ENCODE assay signal across 9 cellular contexts in the genomic region with DNA sequence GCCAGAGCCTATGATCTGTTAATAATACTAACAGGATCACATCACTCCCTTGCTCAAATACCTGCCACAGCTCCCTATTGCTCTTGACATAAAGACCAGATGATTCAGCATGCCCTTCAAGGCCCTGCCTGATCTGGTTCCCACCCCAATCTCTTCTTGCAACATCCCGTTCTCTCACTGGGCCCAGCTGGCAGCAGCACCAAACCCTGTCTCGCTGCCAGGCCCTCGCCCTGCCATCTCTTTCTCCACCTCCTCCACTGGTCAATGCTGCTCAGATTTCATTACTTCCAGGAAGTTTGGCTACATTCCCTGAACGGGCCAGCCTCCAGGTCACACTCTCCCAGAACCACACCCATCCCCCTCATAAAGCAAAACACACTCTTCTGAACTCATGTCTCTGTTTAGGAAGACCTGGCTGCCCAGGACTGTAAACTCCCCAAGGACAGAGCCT. TPM values are rescaled to one million over a fixed set of nuclear protein-coding genes. Genes with fewer than 3 reads are reported as not detected.
DNase-seq lines count a peak whose midpoint lies in the region; ATAC-seq lines count a peak whose summit lies in the region.
"Had no signal": no experiment of that assay in that cellular context is flagged by ENCODE, and none has a peak within 500 bp of the region (broad histone marks: within the 10 kb centered on the region; RNA-seq: fewer than 3 reads in every experiment).

No MANE protein-coding gene starts in this region.

- H3K79me2 ChIP-seq in ACC112 (ENCODE audit: control insufficient read depth, insufficient read depth, low read length, unreplicated experiment), result no peaks in the 10 kb centered on the region

- peaks cover 11% of the 10 kb centered on the region for H3K36me3 ChIP-seq in ACC112 (ENCODE audit: insufficient read depth, low read length)

- no peak for ATAC-seq in GM21576 (IDR thresholded peaks at IDR 0.05; ENCODE audit: unreplicated experiment)
- ATAC-seq in HG03432 (IDR thresholded peaks at IDR 0.05; ENCODE audit: unreplicated experiment), result no peak

- no peak overlapping the region for H2AFZ ChIP-seq in ACC112 (ENCODE audit: low read length, unreplicated experiment)

- H3K27me3 ChIP-seq in ACC112 (ENCODE audit: insufficient read depth, low read length), result no peaks in the 10 kb centered on the region

- H3K27ac ChIP-seq in ACC112 (ENCODE audit: low read depth, low read length) (peak overlapping the region; percentile 51), cingulate gyrus (ENCODE audit: low read depth, low read length) (peak overlapping the region; percentile 47)

- no peak overlapping the region for H3K4me3 ChIP-seq in ACC112 (ENCODE audit: low read depth, low read length)

- DNase-seq in M059J (ENCODE audit: low read depth), result peak; percentile 95
- peak; percentile 67 for DNase-seq in medulla oblongata (ENCODE audit: extremely low spot score)
- no peak for DNase-seq in AML-193 (lab: John Stamatoyannopoulos, UW)
- no peak for DNase-seq in activated CD4-positive, alpha-beta T cell treated with anti-CD3 and anti-CD28 coated beads for 1 hour
- DNase-seq: CD8-positive, alpha-beta memory T cell had no signal

- peaks cover 12% of the 10 kb centered on the region for H3K4me1 ChIP-seq in ACC112 (ENCODE audit: control insufficient read depth, insufficient read depth, low read length, unreplicated experiment)

RNA-seq across cellular contexts. Expression of gene BCAT2, which starts 8.6 kb away (rescaled TPM):
- total RNA-seq in M059J (2014; rRNA removed; shearing (Covaris generic)), result 41.0 and 54.0 TPM in 2 replicates

RNA-seq across cellular contexts. Expression of gene HSD17B14, which starts 16.9 kb away (rescaled TPM):
- total RNA-seq in M059J (2014; rRNA removed; shearing (Covaris generic)), result 20.9 and 22.7 TPM in 2 replicates

RNA-seq across cellular contexts. Expression of gene PLEKHA4, which starts 49.0 kb away (rescaled TPM):
- 4.3 and 5.0 TPM in 2 replicates for total RNA-seq in M059J (2014; rRNA removed; shearing (Covaris generic))

RNA-seq across cellular contexts. Expression of gene PPP1R15A, which starts 52.8 kb away (rescaled TPM):
- 31.1 and 40.5 TPM in 2 replicates for total RNA-seq in M059J (2014; rRNA removed; shearing (Covaris generic))

Comparison
In these comparisons a context has a peak if more than half of its experiments do, and no peak if none do; other contexts are left out.
1. DNase-seq: peak in M059J (single experiment) and medulla oblongata (single experiment); none in AML-193 (0 of 2) and activated CD4-positive, alpha-beta T cell treated with anti-CD3 and anti-CD28 coated beads for 1 hour (single experiment).